In genomic region chr3:197730200-197730599, GRCh38 we compare ENCODE assay signal across 10 cellular contexts. TPM values are rescaled to one million over a fixed set of nuclear protein-coding genes. Genes with fewer than 3 reads are reported as not detected.
DNase-seq lines count a peak whose midpoint lies in the region; ATAC-seq and TF ChIP-seq lines count a peak whose summit lies in the region.
"Had no signal": no experiment of that assay in that cellular context is flagged by ENCODE, and none has a peak within 500 bp of the region (broad histone marks: within the 10 kb centered on the region; RNA-seq: fewer than 3 reads in every experiment).

No MANE protein-coding gene starts in this region.

- no peak overlapping the region for H3K27ac ChIP-seq in CD4-positive, alpha-beta memory T cell (ENCODE audit: low read depth, low read length)

- peaks cover 20% of the 10 kb centered on the region for H3K4me1 ChIP-seq in CD4-positive, alpha-beta memory T cell (ENCODE audit: insufficient read depth, low read length)

- CTCF ChIA-PET in CD4-positive, alpha-beta memory T cell (lab: Charles Lee; ENCODE audit: partially characterized antibody) = no interaction called here
- CTCF ChIA-PET in activated CD8-positive, alpha-beta T cell treated with anti-CD3 and anti-CD28 coated beads for 36 hours (lab: Charles Lee) = no interaction called here

- H3K9me3 ChIP-seq in CD4-positive, alpha-beta memory T cell (ENCODE audit: control insufficient read depth in 1 of 2, low read length in 2 of 2) = no peaks in the 10 kb centered on the region

- H3K9me3 Mint-ChIP-seq in CD4-positive, alpha-beta memory T cell = peaks cover 0 to 1% (median 0%) of the 10 kb centered on the region in 8 donors
- H3K9me3 Mint-ChIP-seq in activated CD8-positive, alpha-beta T cell treated with anti-CD3 and anti-CD28 coated beads for 36 hours = no peaks in the 10 kb centered on the region

- no peaks in the 10 kb centered on the region for H3K27me3 ChIP-seq in CD4-positive, alpha-beta memory T cell (ENCODE audit: insufficient read depth, low read length)

- H3K27me3 Mint-ChIP-seq in CD4-positive, alpha-beta memory T cell = no peaks in the 10 kb centered on the region
- H3K27me3 Mint-ChIP-seq in activated CD8-positive, alpha-beta T cell treated with anti-CD3 and anti-CD28 coated beads for 36 hours = no peaks in the 10 kb centered on the region

- ATAC-seq in HG03175 (IDR thresholded peaks at IDR 0.05; ENCODE audit: unreplicated experiment) (peak; percentile 27), GM21423 (IDR thresholded peaks at IDR 0.05; ENCODE audit: unreplicated experiment) (no peak), HG03442 (IDR thresholded peaks at IDR 0.05; ENCODE audit: unreplicated experiment) (no peak)
- ATAC-seq in activated CD8-positive, alpha-beta T cell treated with anti-CD3 and anti-CD28 coated beads for 36 hours = peak; percentile 39

- POLR2A ChIA-PET in CD4-positive, alpha-beta memory T cell (lab: Charles Lee; ENCODE audit: partially characterized antibody) = no interaction called here
- POLR2A ChIA-PET in activated CD8-positive, alpha-beta T cell treated with anti-CD3 and anti-CD28 coated beads for 36 hours (lab: Charles Lee) = interaction anchor here (0.6 kb wide), 2 partner anchors 61 to 177 kb away, joined by 3 to 5 read pairs; no protein-coding TSS in a partner anchor

- H3K36me3 ChIP-seq in CD4-positive, alpha-beta memory T cell (ENCODE audit: insufficient read depth, low read length) = no peaks in the 10 kb centered on the region

- peaks cover 26 to 55% (median 37%) of the 10 kb centered on the region in 4 donors for H3K4me1 Mint-ChIP-seq in CD4-positive, alpha-beta memory T cell
- H3K4me1 Mint-ChIP-seq in activated CD8-positive, alpha-beta T cell treated with anti-CD3 and anti-CD28 coated beads for 36 hours (ENCODE audit: low read depth) = peaks cover 37% of the 10 kb centered on the region

- H3K4me3 ChIP-seq in CD4-positive, alpha-beta memory T cell (ENCODE audit: low read length in 2 of 2) = no peak overlapping the region

- intact Hi-C loops in CD4-positive, alpha-beta memory T cell (cut with micrococcal nuclease) = no loop called here
- intact Hi-C loops in activated CD8-positive, alpha-beta T cell treated with anti-CD3 and anti-CD28 coated beads for 36 hours (cut with micrococcal nuclease) = no loop called here

- peaks cover 8 to 18% of the 10 kb centered on the region in 2 donors for H3K36me3 Mint-ChIP-seq in CD4-positive, alpha-beta memory T cell
- H3K36me3 Mint-ChIP-seq in activated CD8-positive, alpha-beta T cell treated with anti-CD3 and anti-CD28 coated beads for 36 hours (ENCODE audit: low read depth) = peaks cover 10% of the 10 kb centered on the region

- no peak for TF ChIP-seq CTCF in activated CD8-positive, alpha-beta T cell treated with anti-CD3 and anti-CD28 coated beads for 36 hours (IDR thresholded peaks at IDR 0.05)

- peak overlapping the region in 4 of 8 donors; percentile 5 to 55 (median 24) for H3K4me3 Mint-ChIP-seq in CD4-positive, alpha-beta memory T cell
- H3K4me3 Mint-ChIP-seq in activated CD8-positive, alpha-beta T cell treated with anti-CD3 and anti-CD28 coated beads for 36 hours = no peak overlapping the region

- peak in 3 of 5 donors; percentile 14 to 36 (median 14) for DNase-seq in CD4-positive, alpha-beta memory T cell
- no peak for DNase-seq in activated CD8-positive, alpha-beta T cell treated with anti-CD3 and anti-CD28 coated beads for 36 hours
- peak; percentile 85 for DNase-seq in kidney tubule cell (ENCODE audit: low spot score)
- DNase-seq in activated CD4-positive, CD25-positive, alpha-beta regulatory T cell (lab: John Stamatoyannopoulos, UW) = no peak
- DNase-seq in stimulated activated CD4-positive, alpha-beta T cell treated with anti-CD3 and anti-CD28 coated beads, Interleukin-4, amount 100 ng/mL, for 1 hour = no peak
- DNase-seq: left cardiac atrium, NCI-H2029 treated with DMSO at 0.1 percent for 48 hours had no signal

- peak overlapping the region in 6 of 7 donors; percentile 9 to 80 (median 72) for H3K27ac Mint-ChIP-seq in CD4-positive, alpha-beta memory T cell
- no peak overlapping the region for H3K27ac Mint-ChIP-seq in activated CD8-positive, alpha-beta T cell treated with anti-CD3 and anti-CD28 coated beads for 36 hours

RNA-seq across cellular contexts. Expression of gene RUBCN, which starts 6.5 kb away (rescaled TPM):
- total RNA-seq in CD4-positive, alpha-beta memory T cell = 10 to 100 TPM; 64.0 to 69.6 TPM
- 10 to 100 TPM; 13.2 to 26.5 TPM for polyA plus RNA-seq in CD4-positive, alpha-beta memory T cell
- total RNA-seq in activated CD8-positive, alpha-beta T cell treated with anti-CD3 and anti-CD28 coated beads for 36 hours = 10 to 100 TPM; 27.3 to 27.7 TPM

RNA-seq across cellular contexts. Expression of gene FYTTD1, which starts 19.5 kb away (rescaled TPM):
- 10 to 100 TPM; 60.0 to 60.2 TPM for total RNA-seq in CD4-positive, alpha-beta memory T cell
- 100 to 1,000 TPM in 1 of 2 donors, 10 to 100 TPM in 1; 98.6 to 120 TPM for polyA plus RNA-seq in CD4-positive, alpha-beta memory T cell
- 10 to 100 TPM; 25.4 to 27.0 TPM for total RNA-seq in activated CD8-positive, alpha-beta T cell treated with anti-CD3 and anti-CD28 coated beads for 36 hours

Comparison
In these comparisons a context has a peak if more than half of its experiments do, and no peak if none do; other contexts are left out.
1. DNase-seq: peak in CD4-positive, alpha-beta memory T cell (3 of 5) and kidney tubule cell (single experiment); none in activated CD8-positive, alpha-beta T cell treated with anti-CD3 and anti-CD28 coated beads for 36 hours (single experiment), activated CD4-positive, CD25-positive, alpha-beta regulatory T cell (0 of 4) and stimulated activated CD4-positive, alpha-beta T cell treated with anti-CD3 and anti-CD28 coated beads, Interleukin-4, amount 100 ng/mL, for 1 hour (single experiment).
2. ATAC-seq: peak in HG03175 (single experiment) and activated CD8-positive, alpha-beta T cell treated with anti-CD3 and anti-CD28 coated beads for 36 hours (single experiment); none in GM21423 (single experiment) and HG03442 (single experiment).